Comparison of ENCODE assay signal across 27 cellular contexts in the genomic region with DNA sequence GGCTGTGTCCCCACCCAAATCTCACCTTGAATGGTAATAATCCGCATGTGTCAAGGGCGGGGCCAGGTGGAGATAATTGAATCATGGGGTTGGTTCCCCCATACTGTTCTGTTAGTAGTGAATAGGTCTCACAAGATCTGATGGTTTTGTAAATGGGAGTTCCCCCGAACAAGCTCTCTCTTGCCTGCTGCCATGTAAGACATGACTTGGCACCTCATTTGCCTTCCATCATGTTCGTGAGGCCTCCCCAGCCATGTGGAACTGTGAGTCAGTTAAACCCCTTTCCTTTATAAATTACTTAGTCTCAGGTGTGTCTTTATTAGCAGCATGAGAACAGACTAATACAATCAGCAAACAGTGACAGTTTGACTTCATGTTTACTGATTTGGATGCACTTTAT.
"Had no signal": no experiment of that assay in that cellular context is flagged by ENCODE, and none has a peak within 500 bp of the region (broad histone marks: within the 10 kb centered on the region; RNA-seq: fewer than 3 reads in every experiment).

No MANE protein-coding gene starts in this region.

- H3K4me3 ChIP-seq: neural progenitor cell, ovary, psoas muscle, right lobe of liver, sigmoid colon, stomach, thoracic aorta, thyroid gland, tibial nerve, upper lobe of left lung, vagina had no signal

- H2AFZ ChIP-seq: neural progenitor cell, parathyroid adenoma had no signal

- H3K9ac ChIP-seq: neural progenitor cell, parathyroid adenoma had no signal

- H3K27me3 ChIP-seq: neural progenitor cell, ovary, right lobe of liver, thyroid gland, upper lobe of left lung, vagina had no signal

- H3K79me2 ChIP-seq: parathyroid adenoma had no signal

- H3K36me3 Mint-ChIP-seq: neural progenitor cell; stimulated activated effector memory CD8-positive, alpha-beta T cell treated with anti-CD3 and anti-CD28 coated beads, Interleukin-12 subunit alpha, Interleukin-12 subunit beta, amount 100 ng/mL, for 72 hours had no signal

- H3K27ac Mint-ChIP-seq: nephron; neural progenitor cell; progenitor cell of endocrine pancreas; stimulated activated effector memory CD8-positive, alpha-beta T cell treated with anti-CD3 and anti-CD28 coated beads, Interleukin-12 subunit alpha, Interleukin-12 subunit beta, amount 100 ng/mL, for 72 hours; stimulated activated naive B cell treated with anti-CD40 and anti-IgM and Interleukin-4, amounts not matched to agents 10 μg/mL and 1 μg/mL and 100 μg/mL, for 72 hours; stimulated activated naive CD8-positive, alpha-beta T cell treated with anti-CD3 and anti-CD28 coated beads, Interleukin-15, Interleukin-2, amounts not matched to agents 100 ng/mL and 50 ng/mL, for 24 hours had no signal

- H3K36me3 ChIP-seq: neural progenitor cell, ovary, right lobe of liver, sigmoid colon, stomach, thoracic aorta, thyroid gland, tibial nerve, upper lobe of left lung, vagina had no signal

- DNase-seq: occipital lobe; ovary; posterior cingulate gyrus; psoas muscle; right cardiac atrium; right lobe of liver; sigmoid colon; small intestine; stimulated activated CD4-positive, alpha-beta T cell treated with anti-CD3 and anti-CD28 coated beads, Interleukin-15, amount 100 ng/mL, for 24 hours; stimulated activated CD4-positive, alpha-beta T cell treated with anti-CD3 and anti-CD28 coated beads, Interleukin-2, amount 100 ng/mL, for 24 hours; stimulated activated CD4-positive, alpha-beta T cell treated with anti-CD3 and anti-CD28 coated beads, Interleukin-2, amount 100 ng/mL, for 48 hours; stimulated activated CD4-positive, alpha-beta T cell treated with anti-CD3 and anti-CD28 coated beads, Interleukin-4, amount 100 ng/mL, for 24 hours; stimulated activated naive B cell treated with anti-CD40 and anti-IgM and Interleukin-4, amounts not matched to agents 10 μg/mL and 1 μg/mL and 100 μg/mL, for 72 hours; stimulated activated naive CD4-positive, alpha-beta T cell treated with Interleukin-2 at 50 U/mL for 16 hours; stomach; thyroid gland; trophoblast cell; upper lobe of left lung had no signal

- ATAC-seq: psoas muscle; right cardiac atrium; right lobe of liver; stimulated activated effector memory CD8-positive, alpha-beta T cell treated with anti-CD3 and anti-CD28 coated beads, Interleukin-12 subunit alpha, Interleukin-12 subunit beta, amount 100 ng/mL, for 72 hours; stimulated activated naive B cell treated with anti-CD40 and anti-IgM and Interleukin-4, amounts not matched to agents 10 μg/mL and 1 μg/mL and 100 μg/mL, for 72 hours had no signal

- H3K4me2 ChIP-seq: neural progenitor cell had no signal

- H3K4me1 ChIP-seq: neural progenitor cell, parathyroid adenoma, psoas muscle, right lobe of liver, sigmoid colon, stomach, thyroid gland, tibial nerve, upper lobe of left lung, vagina had no signal

- H3K27ac ChIP-seq: neural progenitor cell, ovary, parathyroid adenoma, psoas muscle, right lobe of liver, sigmoid colon, stomach, thoracic aorta, thyroid gland, tibial nerve, upper lobe of left lung, vagina had no signal

- H3K9me3 ChIP-seq: ovary, psoas muscle, right lobe of liver, thyroid gland, vagina had no signal

- H3K4me1 Mint-ChIP-seq: nephron; neural progenitor cell; stimulated activated effector memory CD8-positive, alpha-beta T cell treated with anti-CD3 and anti-CD28 coated beads, Interleukin-12 subunit alpha, Interleukin-12 subunit beta, amount 100 ng/mL, for 72 hours; stimulated activated naive B cell treated with anti-CD40 and anti-IgM and Interleukin-4, amounts not matched to agents 10 μg/mL and 1 μg/mL and 100 μg/mL, for 72 hours had no signal

- H3K4me3 Mint-ChIP-seq: nephron; neural progenitor cell; stimulated activated effector memory CD8-positive, alpha-beta T cell treated with anti-CD3 and anti-CD28 coated beads, Interleukin-12 subunit alpha, Interleukin-12 subunit beta, amount 100 ng/mL, for 72 hours; stimulated activated naive B cell treated with anti-CD40 and anti-IgM and Interleukin-4, amounts not matched to agents 10 μg/mL and 1 μg/mL and 100 μg/mL, for 72 hours; stimulated activated naive CD8-positive, alpha-beta T cell treated with anti-CD3 and anti-CD28 coated beads, Interleukin-15, Interleukin-2, amounts not matched to agents 100 ng/mL and 50 ng/mL, for 24 hours had no signal
